Comparison of ENCODE assay signal across 8 cellular contexts in genomic region chr14:44896275-44897040, GRCh38.
DNase-seq lines count a peak whose midpoint lies in the region; ATAC-seq and TF ChIP-seq lines count a peak whose summit lies in the region.

No MANE protein-coding gene starts in this region.

- CTCF ChIA-PET in PC-9 (lab: Charles Lee) = no interaction called here

- intact Hi-C loops in PC-9 (cut with micrococcal nuclease; ENCODE audit: unreplicated experiment) = loop anchor here (1.0 to 5.0 kb wide), 3 partner anchors 65 to 357 kb away; partner anchors contain the start of genes FKBP3, KLHL28 and MIS18BP1

- no peaks in the 10 kb centered on the region for H3K27me3 ChIP-seq in PC-9 (ENCODE audit: insufficient read depth, low read depth)
- H3K27me3 ChIP-seq in suprapubic skin = no peaks in the 10 kb centered on the region

- H3F3A ChIP-seq in PC-9 (ENCODE audit: insufficient read depth, low read depth) = no peaks in the 10 kb centered on the region

- WGBS in suprapubic skin = 86% methylated on average over 10 of the region's 10 CpGs

- H3K79me2 ChIP-seq in PC-9 (ENCODE audit: low read depth) = no peaks in the 10 kb centered on the region

- DNase-seq in T-helper 1 cell (no peak), PC-9 (no peak), fibroblast of villous mesenchyme (ENCODE audit: low read depth) (no peak), suprapubic skin (ENCODE audit: low spot score in 2 of 2) (no peak), OCI-M1 (lab: John Stamatoyannopoulos, UW) (no peak), kidney tubule cell (ENCODE audit: low spot score) (no peak)

- peak overlapping the region; percentile 93 for H3K27ac Mint-ChIP-seq in T-helper 1 cell treated with Interleukin-12 subunit alpha and Interleukin-12 subunit beta and Interleukin-4 antibody, amounts not matched to agents 30 μg/mL and 1 μg/mL, for 36 hours

- no peaks in the 10 kb centered on the region for H4K20me1 ChIP-seq in PC-9 (ENCODE audit: insufficient read depth)

- peaks cover 10% of the 10 kb centered on the region for H3K4me1 Mint-ChIP-seq in T-helper 1 cell treated with Interleukin-12 subunit alpha and Interleukin-12 subunit beta and Interleukin-4 antibody, amounts not matched to agents 30 μg/mL and 1 μg/mL, for 36 hours (ENCODE audit: low read depth)

- H3K27me3 Mint-ChIP-seq in T-helper 1 cell treated with Interleukin-12 subunit alpha and Interleukin-12 subunit beta and Interleukin-4 antibody, amounts not matched to agents 30 μg/mL and 1 μg/mL, for 36 hours (ENCODE audit: low read depth) = no peaks in the 10 kb centered on the region

- H3K27ac ChIP-seq in PC-9 (no peak overlapping the region), suprapubic skin (no peak overlapping the region)

- TF ChIP-seq POLR2A in suprapubic skin (IDR thresholded peaks at IDR 0.05) = no peak

- peaks cover 18% of the 10 kb centered on the region for H3K9me3 Mint-ChIP-seq in T-helper 1 cell treated with Interleukin-12 subunit alpha and Interleukin-12 subunit beta and Interleukin-4 antibody, amounts not matched to agents 30 μg/mL and 1 μg/mL, for 36 hours

- H3K36me3 ChIP-seq in PC-9 (ENCODE audit: low read depth) (no peaks in the 10 kb centered on the region), suprapubic skin (no peaks in the 10 kb centered on the region)

- peak overlapping the region; percentile 77; the same call in 1 of the 2 replicates for H3K4me3 ChIP-seq in PC-9
- H3K4me3 ChIP-seq in fibroblast of villous mesenchyme (ENCODE audit: low read depth, low read length) = peak overlapping the region; percentile 80
- H3K4me3 ChIP-seq in suprapubic skin = peak overlapping the region; percentile 94

- H2AFZ ChIP-seq in PC-9 = peak overlapping the region; percentile 49; the same call in 1 of the 2 replicates

- BruUV-seq in PC-9 (replicated peaks; lab: Mats Ljungman, UMichigan) = TSS peak; percentile 68

- no peak for TF ChIP-seq CTCF in PC-9 (conservative IDR thresholded peaks at IDR 0.05)
- no peak for TF ChIP-seq CTCF in fibroblast of villous mesenchyme (IDR thresholded peaks at IDR 0.05; ENCODE audit: insufficient read depth, low read depth, low read length)
- TF ChIP-seq CTCF in suprapubic skin (IDR thresholded peaks at IDR 0.05) = no peak

- H3K36me3 Mint-ChIP-seq in T-helper 1 cell treated with Interleukin-12 subunit alpha and Interleukin-12 subunit beta and Interleukin-4 antibody, amounts not matched to agents 30 μg/mL and 1 μg/mL, for 36 hours (ENCODE audit: low read depth) = peaks cover 1% of the 10 kb centered on the region

- H3K4me1 ChIP-seq in PC-9 (replicated peaks; ENCODE audit: insufficient read depth) = peaks cover 14% of the 10 kb centered on the region
- peaks cover 17% of the 10 kb centered on the region for H3K4me1 ChIP-seq in suprapubic skin

- H3K9me3 ChIP-seq in PC-9 (ENCODE audit: insufficient read depth, low read depth) (no peaks in the 10 kb centered on the region; the same call in 1 of the 2 replicates), suprapubic skin (no peaks in the 10 kb centered on the region)

- TF ChIP-seq EP300 in suprapubic skin (IDR thresholded peaks at IDR 0.05) = no peak

- no peak for ATAC-seq in GM21423 (IDR thresholded peaks at IDR 0.05; ENCODE audit: unreplicated experiment)

- H3K9me2 ChIP-seq in PC-9 (ENCODE audit: insufficient read depth) = no peaks in the 10 kb centered on the region

- H3K4me3 Mint-ChIP-seq in T-helper 1 cell treated with Interleukin-12 subunit alpha and Interleukin-12 subunit beta and Interleukin-4 antibody, amounts not matched to agents 30 μg/mL and 1 μg/mL, for 36 hours = peak overlapping the region; percentile 91

- POLR2A ChIA-PET in PC-9 (lab: Charles Lee; ENCODE audit: unreplicated experiment) = interaction anchor here (0.6 to 0.7 kb wide), 5 partner anchors 194 to 1790 kb away, joined by 4 to 26 read pairs (median 11); no protein-coding TSS in a partner anchor

- peak overlapping the region; percentile 78 for H3K4me2 ChIP-seq in PC-9
